In the genomic region with DNA sequence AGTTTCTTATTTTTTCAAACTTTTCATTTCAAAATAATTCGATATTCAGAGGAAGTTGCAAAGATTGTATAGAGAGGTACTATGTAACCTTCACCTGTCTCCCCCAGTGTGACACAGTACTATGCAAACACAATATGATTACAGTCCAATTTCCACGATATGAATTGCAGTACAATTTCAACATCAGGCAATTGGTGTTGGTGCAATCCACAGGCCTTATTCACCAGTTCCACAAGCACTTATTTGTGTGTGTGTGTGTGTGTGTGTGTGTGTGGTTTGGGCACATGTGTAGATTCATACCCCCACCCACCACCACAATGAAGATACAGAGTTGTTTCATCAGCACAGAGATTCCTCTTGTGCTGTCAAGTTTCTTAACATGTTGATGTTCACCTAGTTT, we compare ENCODE assay signal across 25 cellular contexts.
"Had no signal": no experiment of that assay in that cellular context is flagged by ENCODE, and none has a peak within 500 bp of the region (broad histone marks: within the 10 kb centered on the region; RNA-seq: fewer than 3 reads in every experiment).

No MANE protein-coding gene starts in this region.

- H3K9me3 Mint-ChIP-seq: dendritic cell treated with granulocyte-macrophage colony-stimulating factor and Interleukin-4, amounts not matched to agents 40 ng/mL and 50 ng/mL, for 4 days; natural killer cell had no signal

- H3K9me3 ChIP-seq: esophagus muscularis mucosa, heart right ventricle, lower lobe of right lung, neutrophil, pancreas, right lobe of liver, stomach, thyroid gland had no signal

- DNase-seq: effector CD8-positive, alpha-beta T cell; foreskin melanocyte; glutamatergic neuron; heart right ventricle; hippocampal formation; left cardiac atrium; left ventricle myocardium superior; lower lobe of right lung; natural killer cell; pancreas; retina; right lobe of liver; small intestine; stimulated activated CD4-positive, alpha-beta T cell treated with anti-CD3 and anti-CD28 coated beads, Interleukin-15, amount 100 ng/mL, for 24 hours; stimulated activated CD4-positive, alpha-beta T cell treated with anti-CD3 and anti-CD28 coated beads, Interleukin-2, amount 100 ng/mL, for 48 hours; stimulated activated naive CD4-positive, alpha-beta T cell treated with Interleukin-2 at 50 U/mL for 16 hours; stomach; thyroid gland had no signal

- H3K27ac ChIP-seq: esophagus muscularis mucosa, heart right ventricle, lower lobe of right lung, neutrophil, pancreas, right lobe of liver, stomach, thyroid gland had no signal

- FAIRE-seq: colon, endothelial cell of umbilical vein, islet of Langerhans, pancreas, small intestine had no signal

- H3K4me3 ChIP-seq: esophagus muscularis mucosa, heart right ventricle, lower lobe of right lung, pancreas, right lobe of liver, stomach, thyroid gland had no signal

- ATAC-seq: heart right ventricle, left cardiac atrium, left ventricle myocardium superior, lower lobe of right lung, natural killer cell, pancreas had no signal

- H3K36me3 Mint-ChIP-seq: natural killer cell had no signal

- H3K4me1 Mint-ChIP-seq: natural killer cell had no signal

- H3K36me3 ChIP-seq: esophagus muscularis mucosa, heart right ventricle, lower lobe of right lung, neutrophil, pancreas, right lobe of liver, stomach, thyroid gland had no signal

- H3K27ac Mint-ChIP-seq: dendritic cell treated with granulocyte-macrophage colony-stimulating factor and Interleukin-4, amounts not matched to agents 40 ng/mL and 50 ng/mL, for 4 days; natural killer cell; type B pancreatic cell had no signal

- H3K27me3 ChIP-seq: pancreas, right lobe of liver, stomach, thyroid gland had no signal

- H3K4me1 ChIP-seq: esophagus muscularis mucosa, heart right ventricle, lower lobe of right lung, pancreas, right lobe of liver, stomach, thyroid gland had no signal

- H3K4me3 Mint-ChIP-seq: dendritic cell treated with granulocyte-macrophage colony-stimulating factor and Interleukin-4, amounts not matched to agents 40 ng/mL and 50 ng/mL, for 4 days; natural killer cell; type B pancreatic cell had no signal
